8 cellular contexts compared by ENCODE assay signal in the genomic region with DNA sequence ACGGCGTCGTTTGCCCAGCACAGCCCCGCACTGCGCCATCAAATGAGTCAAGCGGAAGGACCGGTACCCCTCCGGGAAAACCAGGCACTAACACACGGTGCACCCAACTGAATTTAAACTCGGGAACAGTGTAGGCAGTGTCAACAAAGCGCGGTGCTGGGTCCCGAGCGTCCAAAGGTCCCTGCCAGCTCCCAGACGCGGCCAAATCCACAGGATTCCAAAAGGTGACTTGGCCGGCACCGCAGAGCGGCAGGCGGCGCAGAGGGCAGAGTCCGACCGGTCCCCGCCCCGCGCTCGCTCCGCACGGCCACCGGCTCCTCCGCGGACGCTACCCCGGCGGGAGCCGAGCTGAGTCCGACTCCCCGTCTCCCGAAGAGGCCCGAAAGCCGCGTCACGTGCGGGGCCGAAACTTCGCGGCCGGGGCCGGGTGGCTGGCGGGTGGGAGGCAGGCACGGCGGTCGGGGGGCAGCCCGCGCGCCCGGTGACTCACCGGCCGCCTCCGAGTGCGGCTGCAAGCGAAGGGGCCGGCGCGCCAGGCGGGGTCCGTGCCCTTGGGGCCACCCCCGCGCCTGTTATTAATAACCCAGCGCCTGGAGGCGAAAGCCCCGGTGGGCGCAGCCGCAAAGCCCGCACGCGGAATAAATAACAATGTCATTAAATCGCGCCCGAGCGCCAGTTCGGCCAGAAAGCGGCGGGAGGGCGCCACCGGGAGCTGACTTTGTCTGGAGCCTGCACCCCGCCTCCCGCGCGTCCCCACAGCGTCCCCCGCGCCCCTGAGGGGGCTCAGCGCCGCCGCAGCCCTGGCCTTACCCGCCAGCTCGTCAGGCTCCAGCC. TPM values are rescaled to one million over a fixed set of nuclear protein-coding genes. Genes with fewer than 3 reads are reported as not detected.
A peak's percentile ranks its signal among the peaks of the same experiment; 100 is the strongest.
DNase-seq lines count a peak whose midpoint lies in the region; ATAC-seq, FAIRE-seq and TF ChIP-seq lines count a peak whose summit lies in the region.

No MANE protein-coding gene starts in this region.

- in situ Hi-C loops in Caki2 (cut with HindIII; ENCODE audit: low pct_unique_long_range_greater_than_20kb, low sequenced_read_pairs), result no loop called here

- intact Hi-C loops in adrenal gland (cut with DNase I), result no loop called here
- intact Hi-C loops in left cardiac atrium (cut with DNase I), result loop anchor here in 1 of 2 donors (5.0 kb wide), 1 partner anchor 42 kb away; no protein-coding TSS in a partner anchor
- intact Hi-C loops in pancreas (cut with DNase I), result loop anchor here in 1 of 3 donors (10.0 kb wide), 1 partner anchor 65 kb away; no protein-coding TSS in a partner anchor

- ATAC-seq in HG03280 (IDR thresholded peaks at IDR 0.05; ENCODE audit: unreplicated experiment), result peak; percentile 33
- ATAC-seq in left cardiac atrium, result peak; percentile 66 to 80
- peak; percentile 75 to 81 (median 77) for ATAC-seq in pancreas

- FAIRE-seq in GM19239 (lab: Jason Lieb, UNC), result no peak
- FAIRE-seq in pancreas (lab: Jason Lieb, UNC), result no peak

- peak overlapping the region; percentile 87 to 99 (median 98) for H3K27ac ChIP-seq in adrenal gland
- peak overlapping the region; percentile 90 to 97 (median 96) for H3K27ac ChIP-seq in pancreas

- H3K27me3 ChIP-seq in adrenal gland (no peaks in the 10 kb centered on the region), pancreas (no peaks in the 10 kb centered on the region)

- H3K36me3 ChIP-seq in adrenal gland (replicated peaks in 1 of 2) (no peaks in the 10 kb centered on the region), pancreas (no peaks in the 10 kb centered on the region)

- H3K9me3 ChIP-seq in adrenal gland (replicated peaks in 1 of 3) (no peaks in the 10 kb centered on the region), pancreas (no peaks in the 10 kb centered on the region)

- TF ChIP-seq POLR2A in adrenal gland (IDR thresholded peaks at IDR 0.05), result peak in 1 of 2 donors; percentile 76

- 0 to 2% (median 0%) methylated on average over 12 to 98 of the region's 98 CpGs for WGBS in adrenal gland, 4 donors
- 0% methylated on average over 75 to 98 of the region's 98 CpGs for WGBS in pancreas, 2 donors

- H3K4me3 ChIP-seq in adrenal gland, result peak overlapping the region; percentile 28 to 97 (median 82)
- H3K4me3 ChIP-seq in pancreas, result peak overlapping the region; percentile 77 to 99 (median 96)

- TF ChIP-seq CTCF in adrenal gland (IDR thresholded peaks at IDR 0.05) (no peak), pancreas (IDR thresholded peaks at IDR 0.05) (no peak)

- H3K4me1 ChIP-seq in adrenal gland (replicated peaks in 1 of 2) (peaks cover 0 to 19% of the 10 kb centered on the region in 2 donors), pancreas (peaks cover 0 to 12% (median 7%) of the 10 kb centered on the region in 3 donors)

- DNase-seq in Caki2 (ENCODE audit: low read depth), result peak; percentile 76
- DNase-seq in GM19239 (ENCODE audit: insufficient read length, low spot score), result peak; percentile 45
- peak; percentile 7 to 38 for DNase-seq in NOMO-1 (lab: John Stamatoyannopoulos, UW; ENCODE audit: unreplicated experiment in 2 of 2)
- peak; percentile 70 to 87 (median 78) for DNase-seq in adrenal gland
- DNase-seq in left cardiac atrium, result peak; percentile 82
- peak; percentile 76 to 91 (median 80) for DNase-seq in pancreas
- DNase-seq in NK-92 treated with Interleukin-12 subunit alpha and Interleukin-12 subunit beta, amount 100 ng/mL, for 24 hours (lab: John Stamatoyannopoulos, UW), result no peak

RNA-seq across cellular contexts. Expression of a gene that starts 0.8 kb away (rescaled TPM):
- 8.3 and 27.7 TPM in 2 replicates for total RNA-seq in Caki2 (2014; rRNA removed; shearing (Covaris generic); ENCODE audit: low replicate concordance)
- total RNA-seq in adrenal gland, result 10 to 100 TPM; 19.4 to 31.6 (median 25.6) TPM
- 10 to 100 TPM in 1 of 3 donors, 1 to 10 TPM in 2; 4.2 to 14.4 (median 6.3) TPM for polyA plus RNA-seq in adrenal gland
- 10 to 100 TPM; 28.7 to 33.2 TPM for total RNA-seq in left cardiac atrium
- 10 to 100 TPM in 3 of 6 donors, 1 to 10 TPM in 3; 5.2 to 11.3 (median 8.7) TPM for total RNA-seq in pancreas
- 1 to 10 TPM; 2.4 to 2.7 TPM for polyA plus RNA-seq in pancreas
